ENCODE assay signal across 16 cellular contexts in the genomic region with DNA sequence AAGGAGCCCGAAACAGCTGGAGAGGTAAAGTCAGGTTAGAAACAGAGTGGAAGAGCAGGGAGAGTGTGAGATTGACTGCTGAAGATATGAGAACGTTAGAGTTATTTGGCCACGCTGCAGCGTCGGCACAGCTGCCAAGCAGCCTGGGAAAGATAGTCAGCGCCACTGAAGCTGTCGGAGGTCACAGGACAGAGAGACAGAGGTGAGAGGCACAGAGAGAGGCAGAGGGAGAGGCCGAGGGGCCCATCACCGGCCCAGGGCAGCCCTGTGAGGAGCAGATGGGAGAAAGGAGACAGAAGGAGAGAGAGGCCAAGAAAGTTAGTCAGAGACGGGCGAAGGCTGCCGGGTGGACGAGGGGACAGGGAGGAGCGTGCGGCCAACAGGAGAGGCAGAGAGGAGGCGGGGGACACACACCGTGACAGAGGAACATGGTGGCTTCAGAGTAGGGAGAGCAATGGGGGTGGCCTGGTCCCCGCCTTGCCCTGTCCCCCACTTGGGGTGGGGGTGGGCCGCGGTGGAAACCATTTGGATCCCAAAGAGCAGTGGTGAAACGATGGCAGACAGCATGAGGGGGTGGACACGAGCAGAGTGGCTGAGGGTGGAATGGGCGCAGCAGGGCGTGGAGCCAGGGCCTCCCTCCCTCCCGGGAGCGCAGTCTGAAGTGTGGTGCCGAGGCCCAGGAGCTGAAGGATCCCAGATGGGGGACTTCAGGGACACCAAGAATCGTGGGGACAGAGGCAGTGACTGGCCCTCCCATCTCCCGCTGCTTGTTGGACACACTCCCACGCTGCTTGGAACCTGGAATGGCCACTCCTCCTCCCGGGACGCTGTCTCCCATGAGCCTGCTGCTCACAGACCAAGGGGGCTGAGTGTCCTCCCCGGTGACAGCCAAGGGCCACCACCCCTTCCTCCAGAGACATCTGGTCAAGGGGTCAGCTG. TPM values are rescaled to one million over a fixed set of nuclear protein-coding genes. Genes with fewer than 3 reads are reported as not detected.
DNase-seq lines count a peak whose midpoint lies in the region; ATAC-seq and TF ChIP-seq lines count a peak whose summit lies in the region.
"Had no signal": no experiment of that assay in that cellular context is flagged by ENCODE, and none has a peak within 500 bp of the region (broad histone marks: within the 10 kb centered on the region; RNA-seq: fewer than 3 reads in every experiment).

No MANE protein-coding gene starts in this region.

- H3K9ac ChIP-seq in MM.1S (ENCODE audit: low read length): no peak overlapping the region
- H3K9ac ChIP-seq in mucosa of stomach (ENCODE audit: low read length): peak overlapping the region; percentile 23

- DNase-seq in MM.1S: no peak
- peak in 2 of 5 donors; percentile 40 to 68 for DNase-seq in heart left ventricle
- peak; percentile 38 to 49 for DNase-seq in thyroid gland
- no peak for DNase-seq in activated CD4-positive, alpha-beta memory T cell treated with anti-CD3 and anti-CD28 coated beads for 36 hours
- no peak for DNase-seq in chondrocyte (ENCODE audit: low spot score)
- DNase-seq: BE2C; CD8-positive, alpha-beta T cell; EL; NCI-H1048; NCI-H226; NK-92 treated with Interleukin-12 subunit alpha and Interleukin-12 subunit beta, amount 100 ng/mL, for 24 hours; OCI-M1 had no signal

- H3K27me3 Mint-ChIP-seq in activated CD4-positive, alpha-beta memory T cell treated with anti-CD3 and anti-CD28 coated beads for 36 hours: peaks cover 13% of the 10 kb centered on the region
- H3K27me3 Mint-ChIP-seq in chondrocyte (ENCODE audit: low read depth): peaks cover 42% of the 10 kb centered on the region

- CTCF ChIA-PET in activated CD4-positive, alpha-beta memory T cell treated with anti-CD3 and anti-CD28 coated beads for 36 hours (lab: Charles Lee): no interaction called here

- H3K4me3 ChIP-seq in MM.1S (ENCODE audit: low read length): peak overlapping the region; percentile 28; the same call in 1 of the 2 replicates
- H3K4me3 ChIP-seq in heart left ventricle: peak overlapping the region in 1 of 12 donors; percentile 7
- H3K4me3 ChIP-seq in mucosa of stomach (ENCODE audit: low read length): no peak overlapping the region
- H3K4me3 ChIP-seq in thyroid gland (replicated peaks in 1 of 3): no peak overlapping the region

- intact Hi-C loops in heart left ventricle (cut with DNase I) (loop anchor here in 6 of 10 donors (2.0 to 10.0 kb wide), 5 partner anchors 37 to 100 kb away; no protein-coding TSS in a partner anchor), thyroid gland (cut with DNase I) (no loop called here)
- intact Hi-C loops in activated CD4-positive, alpha-beta memory T cell treated with anti-CD3 and anti-CD28 coated beads for 36 hours (cut with micrococcal nuclease): no loop called here

- ATAC-seq in heart left ventricle (peak; percentile 46 to 79 (median 56)), GM21515 (IDR thresholded peaks at IDR 0.05; ENCODE audit: unreplicated experiment) (no peak)
- ATAC-seq: CD8-positive, alpha-beta T cell had no signal

- TF ChIP-seq CTCF in MM.1S (IDR thresholded peaks at IDR 0.05; ENCODE audit: low read length) (no peak), heart left ventricle (IDR thresholded peaks at IDR 0.05) (no peak), thyroid gland (IDR thresholded peaks at IDR 0.05) (no peak), chondrocyte (IDR thresholded peaks at IDR 0.05) (no peak)

- 44 to 47% (median 45%) methylated on average over 26 to 33 of the region's 33 CpGs for WGBS in heart left ventricle, 4 donors
- WGBS in thyroid gland, 2 donors: 77 to 79% methylated on average over 26 to 33 of the region's 33 CpGs

- POLR2A ChIA-PET in activated CD4-positive, alpha-beta memory T cell treated with anti-CD3 and anti-CD28 coated beads for 36 hours (lab: Charles Lee): no interaction called here

- H3K27ac ChIP-seq in MM.1S (ENCODE audit: low read length) (no peak overlapping the region), heart left ventricle (peak overlapping the region in 11 of 12 donors; percentile 2 to 84 (median 69)), thyroid gland (peak overlapping the region in 2 of 3 donors; percentile 88 to 94)

- H3K27ac Mint-ChIP-seq in activated CD4-positive, alpha-beta memory T cell treated with anti-CD3 and anti-CD28 coated beads for 36 hours: no peak overlapping the region
- H3K27ac Mint-ChIP-seq in chondrocyte (ENCODE audit: unreplicated experiment): no peak overlapping the region
- H3K27ac Mint-ChIP-seq: CD8-positive, alpha-beta T cell; IgD-negative memory B cell had no signal

- TF ChIP-seq POLR2A in heart left ventricle (IDR thresholded peaks at IDR 0.05) (no peak), thyroid gland (IDR thresholded peaks at IDR 0.05) (no peak)

- H3K9me2 ChIP-seq in MM.1S (replicated peaks; ENCODE audit: insufficient read depth, low read length): no peaks in the 10 kb centered on the region

- H2AFZ ChIP-seq in MM.1S (ENCODE audit: low read length): peak overlapping the region; percentile 39; the same call in 1 of the 2 replicates

- H3K27me3 ChIP-seq in MM.1S (replicated peaks; ENCODE audit: insufficient read depth, low read length) (peaks cover 97% of the 10 kb centered on the region), heart left ventricle (no peaks in the 10 kb centered on the region), mucosa of stomach (ENCODE audit: control insufficient read depth, insufficient read depth, low read length) (peaks cover 6% of the 10 kb centered on the region), thyroid gland (no peaks in the 10 kb centered on the region)
- H3K27me3 ChIP-seq: BE2C had no signal

- no peaks in the 10 kb centered on the region for H3K79me2 ChIP-seq in MM.1S (ENCODE audit: low read length)

- no peaks in the 10 kb centered on the region for H3F3A ChIP-seq in MM.1S (ENCODE audit: insufficient read depth, low read length)

- no peaks in the 10 kb centered on the region for H3K9me3 Mint-ChIP-seq in activated CD4-positive, alpha-beta memory T cell treated with anti-CD3 and anti-CD28 coated beads for 36 hours
- no peaks in the 10 kb centered on the region for H3K9me3 Mint-ChIP-seq in chondrocyte (ENCODE audit: low read depth)
- H3K9me3 Mint-ChIP-seq: CD8-positive, alpha-beta T cell; IgD-negative memory B cell had no signal

- H4K20me1 ChIP-seq in MM.1S (ENCODE audit: insufficient read depth, low read length): no peaks in the 10 kb centered on the region

- no peaks in the 10 kb centered on the region for H3K36me3 Mint-ChIP-seq in activated CD4-positive, alpha-beta memory T cell treated with anti-CD3 and anti-CD28 coated beads for 36 hours
- H3K36me3 Mint-ChIP-seq in chondrocyte (ENCODE audit: low read depth): no peaks in the 10 kb centered on the region
- H3K36me3 Mint-ChIP-seq: CD8-positive, alpha-beta T cell had no signal

- H3K36me3 ChIP-seq in MM.1S (replicated peaks; ENCODE audit: insufficient read depth, low read length): no peaks in the 10 kb centered on the region
- no peaks in the 10 kb centered on the region for H3K36me3 ChIP-seq in heart left ventricle
- H3K36me3 ChIP-seq in mucosa of stomach (ENCODE audit: control insufficient read depth, insufficient read depth, low read length): no peaks in the 10 kb centered on the region
- no peaks in the 10 kb centered on the region for H3K36me3 ChIP-seq in thyroid gland
- H3K36me3 ChIP-seq: BE2C had no signal

- no peaks in the 10 kb centered on the region for H3K4me1 Mint-ChIP-seq in activated CD4-positive, alpha-beta memory T cell treated with anti-CD3 and anti-CD28 coated beads for 36 hours (ENCODE audit: low read depth)
- H3K4me1 Mint-ChIP-seq in chondrocyte (ENCODE audit: low read depth): peaks cover 4% of the 10 kb centered on the region
- H3K4me1 Mint-ChIP-seq: IgD-negative memory B cell had no signal

- H3K4me1 ChIP-seq in MM.1S (ENCODE audit: low read length): no peaks in the 10 kb centered on the region
- peaks cover 0 to 48% (median 18%) of the 10 kb centered on the region in 12 donors for H3K4me1 ChIP-seq in heart left ventricle
- peaks cover 53% of the 10 kb centered on the region for H3K4me1 ChIP-seq in mucosa of stomach (ENCODE audit: control insufficient read depth, insufficient read depth, low read length)
- peaks cover 75 to 97% of the 10 kb centered on the region in 2 donors for H3K4me1 ChIP-seq in thyroid gland

- H3K4me3 Mint-ChIP-seq in activated CD4-positive, alpha-beta memory T cell treated with anti-CD3 and anti-CD28 coated beads for 36 hours: no peak overlapping the region
- H3K4me3 Mint-ChIP-seq in chondrocyte (ENCODE audit: unreplicated experiment): no peak overlapping the region
- H3K4me3 Mint-ChIP-seq: CD8-positive, alpha-beta T cell had no signal

- H3K9me3 ChIP-seq in MM.1S (replicated peaks; ENCODE audit: insufficient read depth, low read length): no peaks in the 10 kb centered on the region
- H3K9me3 ChIP-seq in heart left ventricle: no peaks in the 10 kb centered on the region
- no peaks in the 10 kb centered on the region for H3K9me3 ChIP-seq in mucosa of stomach (ENCODE audit: control insufficient read depth, low read length)
- no peaks in the 10 kb centered on the region for H3K9me3 ChIP-seq in thyroid gland
- H3K9me3 ChIP-seq: BE2C had no signal

- H3K4me2 ChIP-seq in MM.1S (ENCODE audit: low read depth, low read length): peak overlapping the region; percentile 69

RNA-seq across cellular contexts. Expression of a gene that starts 26.6 kb away (rescaled TPM):
- total RNA-seq in heart left ventricle (1 to 10 TPM in 5 of 9 donors, under 1 TPM in 4; 0.15 to 4.2 (median 1.1) TPM), thyroid gland (1 to 10 TPM in 1 of 4 donors, under 1 TPM in 3; 0.22 to 3.0 (median 0.66) TPM), chondrocyte (0.10 TPM in 1 of 3 replicates, not detected in the others)
- 1 to 10 TPM in 1 of 2 donors, under 1 TPM in 1; 0.76 to 1.3 TPM for polyA plus RNA-seq in heart left ventricle
- total RNA-seq in activated CD4-positive, alpha-beta memory T cell treated with anti-CD3 and anti-CD28 coated beads for 36 hours: not detected
- total RNA-seq: CD8-positive, alpha-beta T cell; SK-MEL-5 had no signal
- polyA plus RNA-seq: IgD-negative memory B cell had no signal

RNA-seq across cellular contexts. Expression of a gene that starts 45.7 kb away (rescaled TPM):
- total RNA-seq in heart left ventricle: 10 to 100 TPM; 12.4 to 22.7 (median 17.4) TPM
- 10 to 100 TPM; 13.0 to 34.7 TPM for polyA plus RNA-seq in heart left ventricle
- 10 to 100 TPM in 2 of 4 donors, 1 to 10 TPM in 2; 5.2 to 12.6 (median 8.8) TPM for total RNA-seq in thyroid gland
- total RNA-seq in activated CD4-positive, alpha-beta memory T cell treated with anti-CD3 and anti-CD28 coated beads for 36 hours: not detected
- total RNA-seq in chondrocyte: 0.92 to 2.0 TPM (median 1.5 TPM) in 3 replicates
- total RNA-seq: CD8-positive, alpha-beta T cell had no signal
- polyA plus RNA-seq: IgD-negative memory B cell had no signal

Comparison
In these comparisons a context has a peak if more than half of its experiments do, and no peak if none do; other contexts are left out.
1. DNase-seq: peak in thyroid gland (2 of 2); none in MM.1S (single experiment), activated CD4-positive, alpha-beta memory T cell treated with anti-CD3 and anti-CD28 coated beads for 36 hours (single experiment) and chondrocyte (single experiment).
2. intact Hi-C loops: an anchor here in heart left ventricle (2.0 to 10.0 kb wide); none called in thyroid gland and activated CD4-positive, alpha-beta memory T cell treated with anti-CD3 and anti-CD28 coated beads for 36 hours.